ENCODE assay signal across 1 cellular context in the genomic region with DNA sequence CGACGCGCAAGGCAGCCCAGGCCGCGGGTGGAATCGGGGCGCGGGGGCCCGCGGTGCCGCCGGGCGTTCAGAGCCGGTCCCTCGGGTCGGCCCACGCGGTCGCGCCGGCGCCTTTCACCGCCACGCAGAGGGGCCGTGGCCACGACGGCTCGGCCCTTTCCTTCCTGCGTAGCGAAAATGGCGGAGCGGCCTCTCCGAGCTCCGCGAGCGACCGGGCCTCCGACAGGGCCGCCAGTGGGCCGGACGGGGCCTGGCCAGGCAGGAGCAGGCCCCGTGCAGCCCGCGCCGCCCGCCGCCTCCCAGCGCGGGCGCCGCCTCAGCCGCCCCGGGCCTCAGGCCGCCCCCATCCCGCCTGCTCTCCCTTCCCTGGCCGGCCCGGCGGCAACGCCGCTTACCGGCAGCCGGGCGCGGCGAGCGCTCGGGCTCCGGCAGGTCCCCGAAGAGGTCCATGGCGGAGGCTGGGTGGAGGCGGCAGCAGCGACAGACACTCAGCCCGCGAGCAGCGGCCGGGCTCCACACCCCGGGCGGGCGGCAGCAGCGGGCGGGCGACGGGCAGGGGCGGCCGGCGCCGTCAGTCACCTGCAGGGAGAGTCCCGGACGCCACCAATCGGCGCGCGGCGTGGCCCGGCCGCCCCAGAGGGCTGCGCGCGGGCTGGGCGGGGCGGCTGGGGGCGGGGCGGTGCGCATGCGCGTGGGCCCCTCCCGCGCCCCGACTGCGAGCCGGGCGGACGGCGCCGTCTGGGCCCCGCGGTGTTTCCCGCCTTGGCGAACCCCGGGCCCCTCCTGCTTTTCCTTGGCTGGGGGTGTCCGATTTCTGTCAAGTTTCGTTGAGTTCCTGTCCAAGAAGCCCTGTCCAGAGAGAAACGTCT.
A peak's percentile ranks its signal among the peaks of the same experiment; 100 is the strongest.
TF ChIP-seq lines count a peak whose summit lies in the region.

A gene with protein sequence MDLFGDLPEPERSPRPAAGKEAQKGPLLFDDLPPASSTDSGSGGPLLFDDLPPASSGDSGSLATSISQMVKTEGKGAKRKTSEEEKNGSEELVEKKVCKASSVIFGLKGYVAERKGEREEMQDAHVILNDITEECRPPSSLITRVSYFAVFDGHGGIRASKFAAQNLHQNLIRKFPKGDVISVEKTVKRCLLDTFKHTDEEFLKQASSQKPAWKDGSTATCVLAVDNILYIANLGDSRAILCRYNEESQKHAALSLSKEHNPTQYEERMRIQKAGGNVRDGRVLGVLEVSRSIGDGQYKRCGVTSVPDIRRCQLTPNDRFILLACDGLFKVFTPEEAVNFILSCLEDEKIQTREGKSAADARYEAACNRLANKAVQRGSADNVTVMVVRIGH (minus strand): TSS at position 592 of the 869 bp plus-strand sequence. CDS start 142 bp downstream, at position 450.

TF ChIP-seq in HepG2, 621 proteins besides CTCF, POLR2A, EP300 and RAD21 (continued from another document and continues in another):
- TF ChIP-seq, protein P1, sequence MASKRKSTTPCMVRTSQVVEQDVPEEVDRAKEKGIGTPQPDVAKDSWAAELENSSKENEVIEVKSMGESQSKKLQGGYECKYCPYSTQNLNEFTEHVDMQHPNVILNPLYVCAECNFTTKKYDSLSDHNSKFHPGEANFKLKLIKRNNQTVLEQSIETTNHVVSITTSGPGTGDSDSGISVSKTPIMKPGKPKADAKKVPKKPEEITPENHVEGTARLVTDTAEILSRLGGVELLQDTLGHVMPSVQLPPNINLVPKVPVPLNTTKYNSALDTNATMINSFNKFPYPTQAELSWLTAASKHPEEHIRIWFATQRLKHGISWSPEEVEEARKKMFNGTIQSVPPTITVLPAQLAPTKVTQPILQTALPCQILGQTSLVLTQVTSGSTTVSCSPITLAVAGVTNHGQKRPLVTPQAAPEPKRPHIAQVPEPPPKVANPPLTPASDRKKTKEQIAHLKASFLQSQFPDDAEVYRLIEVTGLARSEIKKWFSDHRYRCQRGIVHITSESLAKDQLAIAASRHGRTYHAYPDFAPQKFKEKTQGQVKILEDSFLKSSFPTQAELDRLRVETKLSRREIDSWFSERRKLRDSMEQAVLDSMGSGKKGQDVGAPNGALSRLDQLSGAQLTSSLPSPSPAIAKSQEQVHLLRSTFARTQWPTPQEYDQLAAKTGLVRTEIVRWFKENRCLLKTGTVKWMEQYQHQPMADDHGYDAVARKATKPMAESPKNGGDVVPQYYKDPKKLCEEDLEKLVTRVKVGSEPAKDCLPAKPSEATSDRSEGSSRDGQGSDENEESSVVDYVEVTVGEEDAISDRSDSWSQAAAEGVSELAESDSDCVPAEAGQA (IDR thresholded peaks at IDR 0.05; ENCODE audit: low read depth), result no peak
- TF ChIP-seq, protein P1 (CRISPR knock-in tag; IDR thresholded peaks at IDR 0.05; ENCODE audit: borderline replicate concordance), result peak; percentile 78; the same call in 1 of the 2 replicates
- TF ChIP-seq, protein P2, sequence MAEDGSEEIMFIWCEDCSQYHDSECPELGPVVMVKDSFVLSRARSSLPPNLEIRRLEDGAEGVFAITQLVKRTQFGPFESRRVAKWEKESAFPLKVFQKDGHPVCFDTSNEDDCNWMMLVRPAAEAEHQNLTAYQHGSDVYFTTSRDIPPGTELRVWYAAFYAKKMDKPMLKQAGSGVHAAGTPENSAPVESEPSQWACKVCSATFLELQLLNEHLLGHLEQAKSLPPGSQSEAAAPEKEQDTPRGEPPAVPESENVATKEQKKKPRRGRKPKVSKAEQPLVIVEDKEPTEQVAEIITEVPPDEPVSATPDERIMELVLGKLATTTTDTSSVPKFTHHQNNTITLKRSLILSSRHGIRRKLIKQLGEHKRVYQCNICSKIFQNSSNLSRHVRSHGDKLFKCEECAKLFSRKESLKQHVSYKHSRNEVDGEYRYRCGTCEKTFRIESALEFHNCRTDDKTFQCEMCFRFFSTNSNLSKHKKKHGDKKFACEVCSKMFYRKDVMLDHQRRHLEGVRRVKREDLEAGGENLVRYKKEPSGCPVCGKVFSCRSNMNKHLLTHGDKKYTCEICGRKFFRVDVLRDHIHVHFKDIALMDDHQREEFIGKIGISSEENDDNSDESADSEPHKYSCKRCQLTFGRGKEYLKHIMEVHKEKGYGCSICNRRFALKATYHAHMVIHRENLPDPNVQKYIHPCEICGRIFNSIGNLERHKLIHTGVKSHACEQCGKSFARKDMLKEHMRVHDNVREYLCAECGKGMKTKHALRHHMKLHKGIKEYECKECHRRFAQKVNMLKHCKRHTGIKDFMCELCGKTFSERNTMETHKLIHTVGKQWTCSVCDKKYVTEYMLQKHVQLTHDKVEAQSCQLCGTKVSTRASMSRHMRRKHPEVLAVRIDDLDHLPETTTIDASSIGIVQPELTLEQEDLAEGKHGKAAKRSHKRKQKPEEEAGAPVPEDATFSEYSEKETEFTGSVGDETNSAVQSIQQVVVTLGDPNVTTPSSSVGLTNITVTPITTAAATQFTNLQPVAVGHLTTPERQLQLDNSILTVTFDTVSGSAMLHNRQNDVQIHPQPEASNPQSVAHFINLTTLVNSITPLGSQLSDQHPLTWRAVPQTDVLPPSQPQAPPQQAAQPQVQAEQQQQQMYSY (CRISPR knock-in tag; IDR thresholded peaks at IDR 0.05), result no peak
- TF ChIP-seq ZNF790 (CRISPR knock-in tag; IDR thresholded peaks at IDR 0.05; ENCODE audit: borderline replicate concordance) (peak; percentile 73; the same call in 1 of the 2 replicates), SKIL (CRISPR knock-in tag; IDR thresholded peaks at IDR 0.05; ENCODE audit: borderline replicate concordance) (no peak), ZNF639 (CRISPR knock-in tag; conservative IDR thresholded peaks at IDR 0.05) (peak; percentile 79), NKX3-1 (CRISPR knock-in tag; IDR thresholded peaks at IDR 0.05) (peak; percentile 53; the same call in 1 of the 2 replicates), NBN (conservative IDR thresholded peaks at IDR 0.05) (no peak), MIXL1 (CRISPR knock-in tag; IDR thresholded peaks at IDR 0.05) (no peak), ZFYVE20 (CRISPR knock-in tag; IDR thresholded peaks at IDR 0.05; ENCODE audit: borderline replicate concordance, low read depth) (0 out of 2 replicates have a peak, but pooled peaks have one; percentile 41)
- TF ChIP-seq, protein P3, sequence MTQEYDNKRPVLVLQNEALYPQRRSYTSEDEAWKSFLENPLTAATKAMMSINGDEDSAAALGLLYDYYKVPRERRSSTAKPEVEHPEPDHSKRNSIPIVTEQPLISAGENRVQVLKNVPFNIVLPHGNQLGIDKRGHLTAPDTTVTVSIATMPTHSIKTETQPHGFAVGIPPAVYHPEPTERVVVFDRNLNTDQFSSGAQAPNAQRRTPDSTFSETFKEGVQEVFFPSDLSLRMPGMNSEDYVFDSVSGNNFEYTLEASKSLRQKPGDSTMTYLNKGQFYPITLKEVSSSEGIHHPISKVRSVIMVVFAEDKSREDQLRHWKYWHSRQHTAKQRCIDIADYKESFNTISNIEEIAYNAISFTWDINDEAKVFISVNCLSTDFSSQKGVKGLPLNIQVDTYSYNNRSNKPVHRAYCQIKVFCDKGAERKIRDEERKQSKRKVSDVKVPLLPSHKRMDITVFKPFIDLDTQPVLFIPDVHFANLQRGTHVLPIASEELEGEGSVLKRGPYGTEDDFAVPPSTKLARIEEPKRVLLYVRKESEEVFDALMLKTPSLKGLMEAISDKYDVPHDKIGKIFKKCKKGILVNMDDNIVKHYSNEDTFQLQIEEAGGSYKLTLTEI (CRISPR knock-in tag; conservative IDR thresholded peaks at IDR 0.05), result no peak
- TF ChIP-seq, protein P4, sequence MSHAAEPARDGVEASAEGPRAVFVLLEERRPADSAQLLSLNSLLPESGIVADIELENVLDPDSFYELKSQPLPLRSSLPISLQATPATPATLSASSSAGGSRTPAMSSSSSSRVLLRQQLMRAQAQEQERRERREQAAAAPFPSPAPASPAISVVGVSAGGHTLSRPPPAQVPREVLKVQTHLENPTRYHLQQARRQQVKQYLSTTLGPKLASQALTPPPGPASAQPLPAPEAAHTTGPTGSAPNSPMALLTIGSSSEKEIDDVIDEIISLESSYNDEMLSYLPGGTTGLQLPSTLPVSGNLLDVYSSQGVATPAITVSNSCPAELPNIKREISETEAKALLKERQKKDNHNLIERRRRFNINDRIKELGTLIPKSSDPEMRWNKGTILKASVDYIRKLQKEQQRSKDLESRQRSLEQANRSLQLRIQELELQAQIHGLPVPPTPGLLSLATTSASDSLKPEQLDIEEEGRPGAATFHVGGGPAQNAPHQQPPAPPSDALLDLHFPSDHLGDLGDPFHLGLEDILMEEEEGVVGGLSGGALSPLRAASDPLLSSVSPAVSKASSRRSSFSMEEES (CRISPR knock-in tag; IDR thresholded peaks at IDR 0.05), result 0 out of 2 replicates have a peak, but pooled peaks have one; percentile 33
- TF ChIP-seq, protein P5, sequence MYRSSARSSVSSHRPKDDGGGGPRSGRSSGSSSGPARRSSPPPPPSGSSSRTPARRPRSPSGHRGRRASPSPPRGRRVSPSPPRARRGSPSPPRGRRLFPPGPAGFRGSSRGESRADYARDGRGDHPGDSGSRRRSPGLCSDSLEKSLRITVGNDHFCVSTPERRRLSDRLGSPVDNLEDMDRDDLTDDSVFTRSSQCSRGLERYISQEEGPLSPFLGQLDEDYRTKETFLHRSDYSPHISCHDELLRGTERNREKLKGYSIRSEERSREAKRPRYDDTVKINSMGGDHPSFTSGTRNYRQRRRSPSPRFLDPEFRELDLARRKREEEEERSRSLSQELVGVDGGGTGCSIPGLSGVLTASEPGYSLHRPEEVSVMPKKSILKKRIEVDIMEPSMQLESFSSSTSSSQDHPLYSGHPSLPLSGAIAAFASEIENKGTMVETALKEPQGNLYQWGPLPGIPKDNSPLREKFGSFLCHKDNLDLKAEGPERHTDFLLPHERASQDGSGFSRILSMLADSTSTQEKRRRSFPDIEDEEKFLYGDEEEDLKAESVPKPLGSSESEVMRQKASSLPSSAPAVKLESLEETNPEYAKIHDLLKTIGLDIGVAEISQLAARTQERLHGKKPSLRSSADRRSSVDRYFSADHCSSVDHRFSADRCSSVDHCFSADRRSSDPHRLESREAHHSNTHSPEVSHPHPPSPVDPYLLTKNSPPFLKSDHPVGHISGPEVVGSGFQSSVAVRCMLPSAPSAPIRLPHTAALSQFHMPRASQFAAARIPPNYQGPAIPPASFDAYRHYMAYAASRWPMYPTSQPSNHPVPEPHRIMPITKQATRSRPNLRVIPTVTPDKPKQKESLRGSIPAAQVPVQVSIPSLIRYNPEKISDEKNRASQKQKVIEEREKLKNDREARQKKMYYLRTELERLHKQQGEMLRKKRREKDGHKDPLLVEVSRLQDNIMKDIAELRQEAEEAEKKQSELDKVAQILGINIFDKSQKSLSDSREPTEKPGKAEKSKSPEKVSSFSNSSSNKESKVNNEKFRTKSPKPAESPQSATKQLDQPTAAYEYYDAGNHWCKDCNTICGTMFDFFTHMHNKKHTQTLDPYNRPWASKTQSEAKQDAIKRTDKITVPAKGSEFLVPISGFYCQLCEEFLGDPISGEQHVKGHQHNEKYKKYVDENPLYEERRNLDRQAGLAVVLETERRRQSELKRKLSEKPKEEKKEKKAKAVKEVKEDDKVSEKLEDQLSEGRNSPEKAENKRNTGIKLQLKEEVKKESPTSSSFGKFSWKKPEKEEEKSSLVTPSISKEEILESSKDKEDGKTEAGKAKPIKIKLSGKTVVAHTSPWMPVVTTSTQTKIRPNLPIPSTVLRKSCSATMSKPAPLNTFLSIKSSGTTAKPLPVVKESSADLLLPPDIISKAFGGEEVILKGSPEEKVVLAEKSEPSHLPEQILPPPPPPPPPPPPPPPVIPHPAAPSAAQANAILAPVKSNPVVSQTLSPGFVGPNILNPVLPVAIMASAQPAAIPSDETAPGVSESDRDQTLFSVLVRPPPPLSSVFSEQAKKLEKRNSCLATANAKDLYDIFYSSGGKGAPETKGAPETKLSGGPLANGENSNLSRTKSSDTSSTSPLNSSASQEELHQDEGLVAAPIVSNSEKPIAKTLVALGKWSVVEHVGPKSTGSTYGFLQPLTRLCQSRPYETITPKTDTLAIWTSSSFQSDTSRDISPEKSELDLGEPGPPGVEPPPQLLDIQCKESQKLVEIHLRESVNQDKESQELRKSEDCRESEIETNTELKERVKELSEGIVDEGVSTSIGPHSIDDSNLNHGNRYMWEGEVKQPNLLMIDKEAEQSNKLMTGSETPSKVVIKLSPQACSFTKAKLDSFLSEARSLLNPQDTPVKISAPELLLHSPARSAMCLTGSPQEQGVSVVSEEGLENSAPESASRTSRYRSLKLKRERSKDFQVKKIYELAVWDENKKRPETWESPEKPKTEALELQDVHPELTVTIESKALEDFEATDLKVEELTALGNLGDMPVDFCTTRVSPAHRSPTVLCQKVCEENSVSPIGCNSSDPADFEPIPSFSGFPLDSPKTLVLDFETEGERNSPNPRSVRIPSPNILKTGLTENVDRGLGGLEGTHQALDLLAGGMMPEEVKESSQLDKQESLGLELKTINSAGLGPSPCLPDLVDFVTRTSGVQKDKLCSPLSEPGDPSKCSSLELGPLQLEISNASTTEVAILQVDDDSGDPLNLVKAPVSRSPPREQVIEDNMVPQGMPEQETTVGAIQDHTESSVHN (CRISPR knock-in tag; IDR thresholded peaks at IDR 0.05), result no peak; the same call in 1 of the 2 replicates
